In the genomic region with DNA sequence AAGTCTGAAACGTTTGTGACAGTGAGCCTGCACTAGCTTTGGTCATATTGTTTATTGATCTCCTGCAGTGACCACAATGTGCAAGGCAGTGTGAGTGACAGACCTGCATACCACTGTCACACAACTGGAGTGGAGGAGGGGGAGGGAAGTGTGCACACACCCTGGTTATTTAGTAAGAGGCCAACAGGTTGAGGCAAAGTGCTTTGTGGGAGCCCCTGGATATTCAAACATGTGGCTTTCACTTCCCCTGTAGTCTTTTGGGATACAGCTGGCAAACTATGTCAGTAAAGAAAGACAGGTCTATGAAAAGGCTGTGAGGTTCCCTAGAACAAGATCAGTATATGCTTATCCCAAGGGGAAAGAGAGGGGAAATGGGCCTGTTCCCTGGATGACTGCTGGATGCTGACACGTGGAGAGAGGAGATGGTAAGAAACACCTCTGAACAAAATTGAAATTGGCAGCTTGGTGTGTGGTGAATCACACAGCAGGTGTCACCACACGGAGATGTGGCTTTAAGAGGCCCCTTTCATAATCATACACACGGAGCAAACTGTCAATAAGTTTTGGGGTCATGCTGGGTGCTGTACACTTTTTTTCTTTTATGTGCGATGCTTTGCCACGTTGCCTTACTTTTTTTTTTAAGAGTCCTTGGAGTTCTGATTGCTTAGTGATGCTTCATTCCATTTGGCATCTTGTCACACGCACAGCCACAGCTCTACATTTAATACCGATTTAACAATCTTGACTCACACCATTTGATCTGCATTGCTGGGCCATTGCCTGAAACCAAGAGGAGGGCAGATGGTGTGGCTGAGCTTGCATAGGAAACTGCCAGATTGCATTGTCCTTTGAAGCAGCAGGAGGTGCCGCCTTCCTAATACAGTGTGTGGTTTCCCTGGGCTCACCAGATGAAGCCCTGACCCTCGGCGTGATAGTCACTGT, we compare ENCODE assay signal across 8 cellular contexts. TPM values are rescaled to one million over a fixed set of nuclear protein-coding genes. Genes with fewer than 3 reads are reported as not detected.
DNase-seq lines count a peak whose midpoint lies in the region; ATAC-seq and TF ChIP-seq lines count a peak whose summit lies in the region.

No MANE protein-coding gene starts in this region.

- H3K9me2 ChIP-seq in Karpas-422 (replicated peaks; ENCODE audit: insufficient read depth, low read length) = no peaks in the 10 kb centered on the region

- intact Hi-C loops in lower lobe of right lung (cut with DNase I) = no loop called here

- TF ChIP-seq POLR2A in Peyer's patch (IDR thresholded peaks at IDR 0.05) = no peak

- H3K4me3 ChIP-seq in Peyer's patch (no peak overlapping the region), Karpas-422 (ENCODE audit: low read length) (no peak overlapping the region), lower lobe of right lung (no peak overlapping the region)

- no peaks in the 10 kb centered on the region for H3K4me1 ChIP-seq in Peyer's patch
- no peaks in the 10 kb centered on the region for H3K4me1 ChIP-seq in Karpas-422 (ENCODE audit: low read length)
- H3K4me1 ChIP-seq in lower lobe of right lung = no peaks in the 10 kb centered on the region

- ATAC-seq in GM21447 (IDR thresholded peaks at IDR 0.05; ENCODE audit: unreplicated experiment) = peak; percentile 60
- ATAC-seq in HG03457 (IDR thresholded peaks at IDR 0.05; ENCODE audit: unreplicated experiment) = no peak
- no peak for ATAC-seq in lower lobe of right lung

- H3K9me3 ChIP-seq in Peyer's patch (no peaks in the 10 kb centered on the region), Karpas-422 (ENCODE audit: low read length) (no peaks in the 10 kb centered on the region), lower lobe of right lung (no peaks in the 10 kb centered on the region)

- DNase-seq in ELR (ENCODE audit: low read depth) = peak; percentile 62
- DNase-seq in NCI-H2107 (lab: John Stamatoyannopoulos, UW) = peak; percentile 4
- peak; percentile 61 to 94 for DNase-seq in cerebellar nuclear complex (lab: John Stamatoyannopoulos, UW)
- DNase-seq in Peyer's patch = no peak
- no peak for DNase-seq in Karpas-422
- no peak for DNase-seq in lower lobe of right lung

- TF ChIP-seq CTCF in Peyer's patch (IDR thresholded peaks at IDR 0.05) = no peak
- TF ChIP-seq CTCF in lower lobe of right lung (IDR thresholded peaks at IDR 0.05) = no peak

- H3K79me2 ChIP-seq in Karpas-422 (ENCODE audit: low read length) = no peaks in the 10 kb centered on the region

- no peak overlapping the region for H3K27ac ChIP-seq in Peyer's patch
- H3K27ac ChIP-seq in Karpas-422 (ENCODE audit: low read length) = no peak overlapping the region
- H3K27ac ChIP-seq in lower lobe of right lung = no peak overlapping the region

- no peaks in the 10 kb centered on the region for H4K20me1 ChIP-seq in Karpas-422 (ENCODE audit: insufficient read depth, low read depth, low read length)

- no peaks in the 10 kb centered on the region for H3K27me3 ChIP-seq in Peyer's patch
- H3K27me3 ChIP-seq in Karpas-422 (ENCODE audit: low read length) = no peaks in the 10 kb centered on the region
- H3K27me3 ChIP-seq in lower lobe of right lung (ENCODE audit: low read depth) = no peaks in the 10 kb centered on the region

- H2AFZ ChIP-seq in Karpas-422 (ENCODE audit: low read length) = no peak overlapping the region

- no peak overlapping the region for H3K9ac ChIP-seq in Karpas-422 (ENCODE audit: low read length)

- H3K36me3 ChIP-seq in Peyer's patch = no peaks in the 10 kb centered on the region
- no peaks in the 10 kb centered on the region for H3K36me3 ChIP-seq in Karpas-422 (ENCODE audit: insufficient read depth, low read length)
- no peaks in the 10 kb centered on the region for H3K36me3 ChIP-seq in lower lobe of right lung

- no peak overlapping the region for H3K4me2 ChIP-seq in Karpas-422 (ENCODE audit: low read depth, low read length, poor library complexity, severe bottlenecking)

RNA-seq across cellular contexts. Expression of gene OSBP2, which starts 11.3 kb away (rescaled TPM):
- total RNA-seq in Peyer's patch = 1 to 10 TPM; 3.7 to 8.7 (median 4.7) TPM
- total RNA-seq in Karpas-422 (2014; rRNA removed; shearing (Covaris generic); ENCODE audit: low replicate concordance) = 0.07 and 0.14 TPM in 2 replicates
- total RNA-seq in lower lobe of right lung = 3.1 TPM

RNA-seq across cellular contexts. Expression of gene DUSP18, which starts 38.3 kb away (rescaled TPM):
- total RNA-seq in Peyer's patch = 10 to 100 TPM in 3 of 4 donors, 1 to 10 TPM in 1; 5.8 to 50.8 (median 40.2) TPM
- total RNA-seq in Karpas-422 (2014; rRNA removed; shearing (Covaris generic); ENCODE audit: low replicate concordance) = 6.3 and 11.2 TPM in 2 replicates
- total RNA-seq in lower lobe of right lung = 21.5 TPM

Comparison
In these comparisons a context has a peak if more than half of its experiments do, and no peak if none do; other contexts are left out.
1. DNase-seq: peak in ELR (single experiment), NCI-H2107 (single experiment) and cerebellar nuclear complex (2 of 2); none in Peyer's patch (0 of 3), Karpas-422 (single experiment) and lower lobe of right lung (single experiment).